Comparison of ENCODE assay signal across 8 cellular contexts in the genomic region with DNA sequence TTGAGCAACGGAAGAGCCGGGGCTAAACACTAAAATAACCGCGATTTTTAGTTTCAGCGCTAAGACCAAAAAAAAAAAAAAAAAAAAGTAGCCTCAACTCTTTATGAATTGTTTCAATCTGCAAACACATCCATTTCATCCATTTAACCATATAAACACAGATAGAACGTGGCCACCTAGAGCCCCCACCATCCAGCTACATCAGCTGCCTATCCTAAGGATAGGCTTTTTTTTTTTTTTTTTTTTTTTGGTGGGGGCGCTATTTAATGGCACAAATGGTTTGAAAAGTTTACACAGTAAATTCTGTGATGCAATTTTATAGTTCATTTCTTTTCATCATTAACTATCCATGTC. TPM values are rescaled to one million over a fixed set of nuclear protein-coding genes. Genes with fewer than 3 reads are reported as not detected.
A peak's percentile ranks its signal among the peaks of the same experiment; 100 is the strongest.
DNase-seq lines count a peak whose midpoint lies in the region; ATAC-seq and TF ChIP-seq lines count a peak whose summit lies in the region.

No MANE protein-coding gene starts in this region.

- H3K27me3 Mint-ChIP-seq in activated B cell treated with CpG ODN at 0.5 μM for 24 hours: peaks cover 4% of the 10 kb centered on the region

- peaks cover 7% of the 10 kb centered on the region for H3K4me1 Mint-ChIP-seq in activated B cell treated with CpG ODN at 0.5 μM for 24 hours

- POLR2A ChIA-PET in activated B cell treated with CpG ODN at 0.5 μM for 24 hours (lab: Charles Lee): interaction anchor here (0.7 kb wide), 2 partner anchors 38 to 519 kb away, joined by 7 to 9 read pairs; no protein-coding TSS in a partner anchor

- no peaks in the 10 kb centered on the region for H3K27me3 ChIP-seq in kidney epithelial cell (ENCODE audit: control insufficient read depth, insufficient read depth, low read length)
- H3K27me3 ChIP-seq in adrenal gland: peaks cover 2% of the 10 kb centered on the region

- TF ChIP-seq POLR2A in adrenal gland (IDR thresholded peaks at IDR 0.05): no peak

- DNase-seq in activated B cell treated with CpG ODN at 0.5 μM for 24 hours: no peak
- DNase-seq in kidney epithelial cell (ENCODE audit: low read depth): no peak
- no peak for DNase-seq in NOMO-1 (lab: John Stamatoyannopoulos, UW; ENCODE audit: unreplicated experiment in 2 of 2)
- DNase-seq in adrenal gland: no peak
- DNase-seq in NCI-H2081 treated with DMSO at 0.1 percent for 48 hours (lab: John Stamatoyannopoulos, UW): no peak
- DNase-seq in amniotic stem cell (lab: John Stamatoyannopoulos, UW): no peak

- ATAC-seq in GM18867 (IDR thresholded peaks at IDR 0.05; ENCODE audit: unreplicated experiment) (peak; percentile 33), HG02870 (IDR thresholded peaks at IDR 0.05; ENCODE audit: unreplicated experiment) (peak; percentile 24), activated B cell treated with CpG ODN at 0.5 μM for 24 hours (ENCODE audit: low read depth) (peak; percentile 34)

- peaks cover 12% of the 10 kb centered on the region for H3K36me3 Mint-ChIP-seq in activated B cell treated with CpG ODN at 0.5 μM for 24 hours (ENCODE audit: low read depth)

- CTCF ChIA-PET in activated B cell treated with CpG ODN at 0.5 μM for 24 hours (lab: Charles Lee): no interaction called here

- H3K9me3 ChIP-seq in adrenal gland (replicated peaks in 1 of 3): no peaks in the 10 kb centered on the region

- intact Hi-C loops in activated B cell treated with CpG ODN at 0.5 μM for 24 hours (cut with micrococcal nuclease): loop anchor here (2.0 kb wide), 3 partner anchors 392 to 1720 kb away; partner anchors contain the start of gene PIN4
- intact Hi-C loops in adrenal gland (cut with DNase I): no loop called here

- H3K4me3 ChIP-seq in kidney epithelial cell (ENCODE audit: low read depth, low read length) (peak overlapping the region; percentile 65), adrenal gland (peak overlapping the region in 2 of 4 donors; percentile 38 to 74)

- H3K36me3 ChIP-seq in kidney epithelial cell (ENCODE audit: control insufficient read depth, insufficient read depth, low read length) (no peaks in the 10 kb centered on the region), adrenal gland (replicated peaks in 1 of 2) (peaks cover 0 to 2% of the 10 kb centered on the region in 2 donors)

- no peak overlapping the region for H3K27ac ChIP-seq in adrenal gland

- peak overlapping the region; percentile 84 for H3K27ac Mint-ChIP-seq in activated B cell treated with CpG ODN at 0.5 μM for 24 hours

- 0 to 16% (median 6%) methylated on average over 7 of the region's 7 CpGs for WGBS in adrenal gland, 4 donors

- H3K4me3 Mint-ChIP-seq in activated B cell treated with CpG ODN at 0.5 μM for 24 hours: peak overlapping the region; percentile 98

- TF ChIP-seq CTCF in activated B cell treated with CpG ODN at 0.5 μM for 24 hours (IDR thresholded peaks at IDR 0.05): no peak
- no peak for TF ChIP-seq CTCF in kidney epithelial cell (IDR thresholded peaks at IDR 0.05; ENCODE audit: insufficient read depth, low read length, poor library complexity, severe bottlenecking)
- TF ChIP-seq CTCF in adrenal gland (IDR thresholded peaks at IDR 0.05): no peak

- no peaks in the 10 kb centered on the region for H3K4me1 ChIP-seq in adrenal gland (replicated peaks in 1 of 2)

- H3K9me3 Mint-ChIP-seq in activated B cell treated with CpG ODN at 0.5 μM for 24 hours: no peaks in the 10 kb centered on the region

RNA-seq across cellular contexts. Expression of gene HDAC8, which starts 0.5 kb away (rescaled TPM):
- total RNA-seq in activated B cell treated with CpG ODN at 0.5 μM for 24 hours (29.0 and 39.6 TPM in 2 replicates), kidney epithelial cell (19.9 and 22.3 TPM in 2 replicates), adrenal gland (10 to 100 TPM; 32.1 to 62.8 (median 44.5) TPM)
- polyA plus RNA-seq in adrenal gland: 100 to 1,000 TPM in 2 of 3 donors, 10 to 100 TPM in 1; 59.3 to 232 (median 111) TPM
